Comparison of ENCODE assay signal across 1 cellular context in genomic region chr20:24612799-24613775, GRCh38.
TF ChIP-seq lines count a peak whose summit lies in the region.

No MANE protein-coding gene starts in this region.

TF ChIP-seq in HepG2, 621 proteins besides CTCF, POLR2A, EP300 and RAD21:
- TF ChIP-seq, protein P1, sequence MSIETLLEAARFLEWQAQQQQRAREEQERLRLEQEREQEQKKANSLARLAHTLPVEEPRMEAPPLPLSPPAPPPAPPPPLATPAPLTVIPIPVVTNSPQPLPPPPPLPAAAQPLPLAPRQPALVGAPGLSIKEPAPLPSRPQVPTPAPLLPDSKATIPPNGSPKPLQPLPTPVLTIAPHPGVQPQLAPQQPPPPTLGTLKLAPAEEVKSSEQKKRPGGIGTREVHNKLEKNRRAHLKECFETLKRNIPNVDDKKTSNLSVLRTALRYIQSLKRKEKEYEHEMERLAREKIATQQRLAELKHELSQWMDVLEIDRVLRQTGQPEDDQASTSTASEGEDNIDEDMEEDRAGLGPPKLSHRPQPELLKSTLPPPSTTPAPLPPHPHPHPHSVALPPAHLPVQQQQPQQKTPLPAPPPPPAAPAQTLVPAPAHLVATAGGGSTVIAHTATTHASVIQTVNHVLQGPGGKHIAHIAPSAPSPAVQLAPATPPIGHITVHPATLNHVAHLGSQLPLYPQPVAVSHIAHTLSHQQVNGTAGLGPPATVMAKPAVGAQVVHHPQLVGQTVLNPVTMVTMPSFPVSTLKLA (IDR thresholded peaks at IDR 0.05): peak; percentile 68
- TF ChIP-seq ZNF224 (CRISPR knock-in tag; IDR thresholded peaks at IDR 0.05): no peak
